In the genomic region with DNA sequence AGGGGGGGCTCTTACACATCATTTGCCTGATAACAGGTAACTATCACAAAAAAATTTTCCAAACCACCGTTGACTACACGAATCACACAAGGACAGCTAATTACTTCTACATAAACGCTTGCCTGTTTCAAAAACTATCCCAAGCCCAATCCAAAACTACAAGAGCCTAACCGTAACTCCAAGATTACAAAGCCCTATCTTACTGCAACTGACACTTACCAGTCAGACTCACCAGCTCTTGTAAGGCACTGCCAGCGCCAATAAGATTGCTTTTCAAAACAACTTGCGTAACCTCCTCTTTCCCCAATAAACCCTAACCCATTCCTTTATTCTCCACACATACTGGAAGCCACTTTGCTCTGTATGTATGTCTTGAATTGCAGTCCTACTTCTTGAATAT, we compare ENCODE assay signal across 26 cellular contexts.
DNase-seq lines count a peak whose midpoint lies in the region; ATAC-seq, FAIRE-seq and TF ChIP-seq lines count a peak whose summit lies in the region.
"Had no signal": no experiment of that assay in that cellular context is flagged by ENCODE, and none has a peak within 500 bp of the region (broad histone marks: within the 10 kb centered on the region; RNA-seq: fewer than 3 reads in every experiment).

No MANE protein-coding gene starts in this region.

- H3K36me3 ChIP-seq in HepG2 (replicated peaks in 1 of 2; ENCODE audit: control insufficient read depth in 1 of 2, insufficient read depth in 2 of 2, low read length in 2 of 2) (peaks cover 7 to 24% of the 10 kb centered on the region in 2 experiments; a peak in 4 of 5 replicates), right lobe of liver (peaks cover 0 to 10% (median 1%) of the 10 kb centered on the region in 4 donors), sigmoid colon (peaks cover 3 to 79% (median 6%) of the 10 kb centered on the region in 4 donors)

- DNase-seq in HepG2 (ENCODE audit: low spot score): no peak
- DNase-seq in right lobe of liver: no peak
- peak; percentile 29 for DNase-seq in NB4 (ENCODE audit: low read depth)
- DNase-seq in left ventricle myocardium superior: no peak
- DNase-seq in NCI-H1105 treated with DMSO at 0.1 percent for 48 hours (lab: John Stamatoyannopoulos, UW): no peak
- no peak for DNase-seq in sigmoid colon
- DNase-seq: AML-193; CD4-positive, alpha-beta T cell; COR-L47; DMS53; GM23248; H9; KG1; MM.1S; NCI-H1694; NCI-H2029 treated with DMSO at 0.1 percent for 48 hours; NCI-H2227 treated with DMSO at 0.1 percent for 48 hours; NCI-H510A; NCI-H69; RPMI8226; SHP77 treated with DMSO at 0.1 percent for 48 hours had no signal

- no peaks in the 10 kb centered on the region for H4K20me1 ChIP-seq in HepG2 (ENCODE audit: insufficient read depth, low read length)
- H4K20me1 ChIP-seq: BLaER1 treated with 17β-estradiol and CSF1 and Interleukin-3, amounts not matched to agents 10 nM and 100 nM had no signal

- ATAC-seq in HepG2 (no peak), right lobe of liver (no peak), left ventricle myocardium superior (peak; percentile 87), HG03025 (IDR thresholded peaks at IDR 0.05; ENCODE audit: low FRiP score, unreplicated experiment) (no peak)
- ATAC-seq: A549 had no signal

- no peaks in the 10 kb centered on the region for H3K4me1 ChIP-seq in HepG2 (ENCODE audit: insufficient read depth, low read length)
- no peaks in the 10 kb centered on the region for H3K4me1 ChIP-seq in right lobe of liver
- H3K4me1 ChIP-seq in sigmoid colon: no peaks in the 10 kb centered on the region
- H3K4me1 ChIP-seq: A549; BLaER1 treated with 17β-estradiol and CSF1 and Interleukin-3, amounts not matched to agents 10 nM and 100 nM had no signal

- CTCF ChIA-PET in HepG2 (lab: Yijun Ruan, JAX; ENCODE audit: low intra/inter-chr PET ratio, low total read pairs): no interaction called here

- no TSS peak for BruUV-seq in HepG2 (replicated peaks; lab: Mats Ljungman, UMichigan)

- H3K27ac ChIP-seq in HepG2 (ENCODE audit: extremely low read length, insufficient read depth, low read length) (no peak overlapping the region), right lobe of liver (no peak overlapping the region), sigmoid colon (no peak overlapping the region)
- H3K27ac ChIP-seq: A549; BLaER1 treated with 17β-estradiol and CSF1 and Interleukin-3, amounts not matched to agents 10 nM and 100 nM; GM23248; SK-N-MC had no signal

- H3K27me3 ChIP-seq in HepG2 (ENCODE audit: control insufficient read depth in 1 of 2, insufficient read depth in 2 of 2, low read length in 2 of 2): no peaks in the 10 kb centered on the region
- H3K27me3 ChIP-seq in right lobe of liver: no peaks in the 10 kb centered on the region
- H3K27me3 ChIP-seq in sigmoid colon: no peaks in the 10 kb centered on the region
- H3K27me3 ChIP-seq: BLaER1 treated with 17β-estradiol and CSF1 and Interleukin-3, amounts not matched to agents 10 nM and 100 nM had no signal

- H3K9me3 ChIP-seq in HepG2 (ENCODE audit: low read length) (no peaks in the 10 kb centered on the region), right lobe of liver (no peaks in the 10 kb centered on the region), sigmoid colon (no peaks in the 10 kb centered on the region)
- H3K9me3 ChIP-seq: A549; BLaER1 treated with 17β-estradiol and CSF1 and Interleukin-3, amounts not matched to agents 10 nM and 100 nM had no signal

- TF ChIP-seq CTCF in HepG2 (CRISPR knock-in tag; IDR thresholded peaks at IDR 0.05): no peak
- no peak for TF ChIP-seq CTCF in right lobe of liver (IDR thresholded peaks at IDR 0.05)
- no peak for TF ChIP-seq CTCF in NB4 (IDR thresholded peaks at IDR 0.05; ENCODE audit: low read depth, low read length)
- no peak for TF ChIP-seq CTCF in sigmoid colon (IDR thresholded peaks at IDR 0.05)

- no peak overlapping the region for H3K4me3 ChIP-seq in HepG2 (replicated peaks in 1 of 3; ENCODE audit: insufficient read depth in 1 of 3, low read depth in 2 of 3, low read length in 3 of 3)
- no peak overlapping the region for H3K4me3 ChIP-seq in right lobe of liver
- no peak overlapping the region for H3K4me3 ChIP-seq in NB4 (ENCODE audit: low read depth, low read length)
- no peak overlapping the region for H3K4me3 ChIP-seq in sigmoid colon
- H3K4me3 ChIP-seq: A549; BLaER1 treated with 17β-estradiol and CSF1 and Interleukin-3, amounts not matched to agents 10 nM and 100 nM; GM23248; SK-N-MC had no signal

- TF ChIP-seq RAD21 in HepG2 (CRISPR knock-in tag; IDR thresholded peaks at IDR 0.05): no peak

- TF ChIP-seq POLR2A in HepG2 (IDR thresholded peaks at IDR 0.05; ENCODE audit: insufficient read depth in 1 of 2, low read depth in 2 of 2, low read length in 2 of 2) (no peak), right lobe of liver (IDR thresholded peaks at IDR 0.05) (no peak), NB4 (IDR thresholded peaks at IDR 0.05; ENCODE audit: extremely low read depth, insufficient read length) (no peak), sigmoid colon (IDR thresholded peaks at IDR 0.05) (no peak)

- intact Hi-C loops in HepG2 (cut with micrococcal nuclease; ENCODE audit: unreplicated experiment) (no loop called here), right lobe of liver (cut with DNase I) (no loop called here), left ventricle myocardium superior (cut with micrococcal nuclease) (no loop called here), sigmoid colon (cut with DNase I) (no loop called here)

- no peak overlapping the region for H3K4me2 ChIP-seq in HepG2 (ENCODE audit: low read depth, low read length)
- H3K4me2 ChIP-seq: A549; BLaER1 treated with 17β-estradiol and CSF1 and Interleukin-3, amounts not matched to agents 10 nM and 100 nM had no signal

- H3K79me2 ChIP-seq in HepG2 (ENCODE audit: insufficient read depth, low read length): no peaks in the 10 kb centered on the region

- no peak overlapping the region for H3K9ac ChIP-seq in HepG2 (ENCODE audit: insufficient read depth, low read depth, low read length)
- H3K9ac ChIP-seq: BLaER1 treated with 17β-estradiol and CSF1 and Interleukin-3, amounts not matched to agents 10 nM and 100 nM; GM23248 had no signal

- no peak overlapping the region for H2AFZ ChIP-seq in HepG2 (ENCODE audit: low read length)
- H2AFZ ChIP-seq: GM23248 had no signal

- FAIRE-seq in HepG2 (lab: Jason Lieb, UNC): no peak
- FAIRE-seq: A549, GM18507 had no signal

- TF ChIP-seq EP300 in HepG2 (IDR thresholded peaks at IDR 0.05; ENCODE audit: low read depth in 2 of 2, low read length in 2 of 2) (no peak), HepG2 (CRISPR knock-in tag; IDR thresholded peaks at IDR 0.05; ENCODE audit: borderline replicate concordance) (no peak), sigmoid colon (IDR thresholded peaks at IDR 0.05) (no peak)

- in situ Hi-C loops in HepG2 (cut with HindIII; ENCODE audit: extremely low pct_ligation_motif_present, low pct_unique_long_range_greater_than_20kb): no loop called here

- POLR2A ChIA-PET in HepG2 (lab: Yijun Ruan, JAX): no interaction called here

- 95% methylated on average over 6 of the region's 6 CpGs for WGBS in HepG2 (ENCODE audit: low lambda C conversion rate)
- 92% methylated on average over 6 of the region's 6 CpGs for WGBS in right lobe of liver (ENCODE audit: insufficient coverage, low coverage, low lambda C conversion rate, missing lambda C conversion rate)
- 95 to 96% methylated on average over 6 of the region's 6 CpGs for WGBS in sigmoid colon, 2 donors

TF ChIP-seq in HepG2, 621 proteins besides CTCF, POLR2A, EP300 and RAD21:
- TF ChIP-seq CEBPB (IDR thresholded peaks at IDR 0.05; ENCODE audit: borderline replicate concordance, low read depth, low read length) (0 out of 2 replicates have a peak, but pooled peaks have one; percentile 14), ZNF510 (CRISPR knock-in tag; IDR thresholded peaks at IDR 0.05; ENCODE audit: low read depth) (no peak)
- TF ChIP-seq, protein P1, sequence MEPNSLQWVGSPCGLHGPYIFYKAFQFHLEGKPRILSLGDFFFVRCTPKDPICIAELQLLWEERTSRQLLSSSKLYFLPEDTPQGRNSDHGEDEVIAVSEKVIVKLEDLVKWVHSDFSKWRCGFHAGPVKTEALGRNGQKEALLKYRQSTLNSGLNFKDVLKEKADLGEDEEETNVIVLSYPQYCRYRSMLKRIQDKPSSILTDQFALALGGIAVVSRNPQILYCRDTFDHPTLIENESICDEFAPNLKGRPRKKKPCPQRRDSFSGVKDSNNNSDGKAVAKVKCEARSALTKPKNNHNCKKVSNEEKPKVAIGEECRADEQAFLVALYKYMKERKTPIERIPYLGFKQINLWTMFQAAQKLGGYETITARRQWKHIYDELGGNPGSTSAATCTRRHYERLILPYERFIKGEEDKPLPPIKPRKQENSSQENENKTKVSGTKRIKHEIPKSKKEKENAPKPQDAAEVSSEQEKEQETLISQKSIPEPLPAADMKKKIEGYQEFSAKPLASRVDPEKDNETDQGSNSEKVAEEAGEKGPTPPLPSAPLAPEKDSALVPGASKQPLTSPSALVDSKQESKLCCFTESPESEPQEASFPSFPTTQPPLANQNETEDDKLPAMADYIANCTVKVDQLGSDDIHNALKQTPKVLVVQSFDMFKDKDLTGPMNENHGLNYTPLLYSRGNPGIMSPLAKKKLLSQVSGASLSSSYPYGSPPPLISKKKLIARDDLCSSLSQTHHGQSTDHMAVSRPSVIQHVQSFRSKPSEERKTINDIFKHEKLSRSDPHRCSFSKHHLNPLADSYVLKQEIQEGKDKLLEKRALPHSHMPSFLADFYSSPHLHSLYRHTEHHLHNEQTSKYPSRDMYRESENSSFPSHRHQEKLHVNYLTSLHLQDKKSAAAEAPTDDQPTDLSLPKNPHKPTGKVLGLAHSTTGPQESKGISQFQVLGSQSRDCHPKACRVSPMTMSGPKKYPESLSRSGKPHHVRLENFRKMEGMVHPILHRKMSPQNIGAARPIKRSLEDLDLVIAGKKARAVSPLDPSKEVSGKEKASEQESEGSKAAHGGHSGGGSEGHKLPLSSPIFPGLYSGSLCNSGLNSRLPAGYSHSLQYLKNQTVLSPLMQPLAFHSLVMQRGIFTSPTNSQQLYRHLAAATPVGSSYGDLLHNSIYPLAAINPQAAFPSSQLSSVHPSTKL (CRISPR knock-in tag; IDR thresholded peaks at IDR 0.05): no peak
- TF ChIP-seq, protein P2, sequence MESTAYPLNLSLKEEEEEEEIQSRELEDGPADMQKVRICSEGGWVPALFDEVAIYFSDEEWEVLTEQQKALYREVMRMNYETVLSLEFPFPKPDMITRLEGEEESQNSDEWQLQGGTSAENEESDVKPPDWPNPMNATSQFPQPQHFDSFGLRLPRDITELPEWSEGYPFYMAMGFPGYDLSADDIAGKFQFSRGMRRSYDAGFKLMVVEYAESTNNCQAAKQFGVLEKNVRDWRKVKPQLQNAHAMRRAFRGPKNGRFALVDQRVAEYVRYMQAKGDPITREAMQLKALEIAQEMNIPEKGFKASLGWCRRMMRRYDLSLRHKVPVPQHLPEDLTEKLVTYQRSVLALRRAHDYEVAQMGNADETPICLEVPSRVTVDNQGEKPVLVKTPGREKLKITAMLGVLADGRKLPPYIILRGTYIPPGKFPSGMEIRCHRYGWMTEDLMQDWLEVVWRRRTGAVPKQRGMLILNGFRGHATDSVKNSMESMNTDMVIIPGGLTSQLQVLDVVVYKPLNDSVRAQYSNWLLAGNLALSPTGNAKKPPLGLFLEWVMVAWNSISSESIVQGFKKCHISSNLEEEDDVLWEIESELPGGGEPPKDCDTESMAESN (CRISPR knock-in tag; conservative IDR thresholded peaks at IDR 0.05): no peak
TF ChIP-seq in HepG2: peak in this region for 1.
